Comparison of ENCODE assay signal across 8 cellular contexts in genomic region chr4:1684756-1685603, GRCh38. TPM values are rescaled to one million over a fixed set of nuclear protein-coding genes. Genes with fewer than 3 reads are reported as not detected.
DNase-seq lines count a peak whose midpoint lies in the region; ATAC-seq and TF ChIP-seq lines count a peak whose summit lies in the region.

No MANE protein-coding gene starts in this region.

- H3K36me3 ChIP-seq in left lung: peaks cover 0 to 3% of the 10 kb centered on the region in 2 donors

- H4K5ac ChIP-seq in H9 (ENCODE audit: insufficient read length, low read depth, low read length): no peak overlapping the region

- no peak overlapping the region for H4K91ac ChIP-seq in H9 (ENCODE audit: insufficient read length, low read depth, low read length)

- no peak overlapping the region for H3K9ac ChIP-seq in H9 (ENCODE audit: extremely low read depth, insufficient read length, low read length)

- DNase-seq in AG09309 (ENCODE audit: low read depth) (no peak), H9 (no peak), astrocyte of the cerebellum (ENCODE audit: low read depth) (no peak), left lung (no peak), type B pancreatic cell (ENCODE audit: extremely low spot score, unreplicated experiment) (no peak), GM13976 (ENCODE audit: low spot score) (no peak)

- H2BK15ac ChIP-seq in H9 (ENCODE audit: low read depth, low read length): no peak overlapping the region

- H3K4me3 ChIP-seq in AG09309 (ENCODE audit: control insufficient read depth, low read depth, low read length): peak overlapping the region; percentile 16
- H3K4me3 ChIP-seq in astrocyte of the cerebellum (ENCODE audit: low read depth, low read length): peak overlapping the region; percentile 33
- H3K4me3 ChIP-seq in left lung: peak overlapping the region; percentile 40 to 52

- no peaks in the 10 kb centered on the region for H3K79me1 ChIP-seq in H9 (ENCODE audit: insufficient read depth, low read depth, low read length, poor library complexity, severe bottlenecking)

- no peak overlapping the region for H2AFZ ChIP-seq in H9 (ENCODE audit: low read length)

- no peak overlapping the region for H2AK5ac ChIP-seq in H9 (ENCODE audit: insufficient read length, low read length)

- H4K20me1 ChIP-seq in H9 (ENCODE audit: control insufficient read depth, insufficient read depth, insufficient read length): no peaks in the 10 kb centered on the region

- H3T11ph ChIP-seq in H9 (ENCODE audit: low read length): no peak overlapping the region

- H3K23me2 ChIP-seq in H9 (ENCODE audit: insufficient read length, low read depth, low read length, poor library complexity, severe bottlenecking): peaks cover 2% of the 10 kb centered on the region

- H3K4me1 ChIP-seq in H9 (ENCODE audit: insufficient read depth, low read length) (no peaks in the 10 kb centered on the region), left lung (peaks cover 0 to 21% of the 10 kb centered on the region in 2 donors)

- no peak overlapping the region for H3K23ac ChIP-seq in H9 (ENCODE audit: insufficient read length, low read depth, low read length)

- intact Hi-C loops in left lung (cut with DNase I): no loop called here

- H3K18ac ChIP-seq in H9 (ENCODE audit: insufficient read length, low read depth, low read length): no peak overlapping the region

- peak overlapping the region; percentile 45; the same call in 1 of the 2 replicates for H3K14ac ChIP-seq in H9 (ENCODE audit: insufficient read depth, low read length)

- H3K27ac Mint-ChIP-seq in H9 (no peak overlapping the region), type B pancreatic cell (no peak overlapping the region)

- H3K27me3 ChIP-seq in H9 (ENCODE audit: insufficient read depth, low read length) (peaks cover 7% of the 10 kb centered on the region; the same call in 1 of the 2 replicates), left lung (no peaks in the 10 kb centered on the region)

- no peak overlapping the region for H2BK12ac ChIP-seq in H9 (ENCODE audit: insufficient read length, low read depth, low read length)

- ATAC-seq in left lung: peak; percentile 3
- ATAC-seq in GM19023 (IDR thresholded peaks at IDR 0.05; ENCODE audit: unreplicated experiment): no peak
- no peak for ATAC-seq in HG02678 (IDR thresholded peaks at IDR 0.05; ENCODE audit: unreplicated experiment)

- H4K8ac ChIP-seq in H9 (replicated peaks; ENCODE audit: insufficient read length, low read depth, low read length): no peak overlapping the region

- H3K4me3 Mint-ChIP-seq in H9 (peak overlapping the region; percentile 53 to 73), type B pancreatic cell (peak overlapping the region; percentile 76)

- H3K27ac ChIP-seq in H9 (ENCODE audit: insufficient read length, low read depth, low read length) (no peak overlapping the region), left lung (peak overlapping the region; percentile 29 to 48)

- peaks cover 16% of the 10 kb centered on the region in 2 experiments for H3K4me1 Mint-ChIP-seq in H9
- H3K4me1 Mint-ChIP-seq in type B pancreatic cell (ENCODE audit: unreplicated experiment): peaks cover 14% of the 10 kb centered on the region

- no peak overlapping the region for H2BK5ac ChIP-seq in H9 (ENCODE audit: insufficient read length, low read length)

- H2BK120ac ChIP-seq in H9 (ENCODE audit: low read depth, low read length, poor library complexity, severe bottlenecking): no peak overlapping the region

- no peak overlapping the region for H3K4ac ChIP-seq in H9 (ENCODE audit: low read depth, low read length)

- peak overlapping the region; percentile 40 for H3K4me2 ChIP-seq in H9 (ENCODE audit: insufficient read depth, insufficient read length, low read length)

- no peaks in the 10 kb centered on the region for H3K79me2 ChIP-seq in H9 (ENCODE audit: insufficient read depth, low read length)

- H2BK20ac ChIP-seq in H9 (ENCODE audit: low read depth, low read length, poor library complexity, severe bottlenecking): no peak overlapping the region

- peaks cover 0 to 4% (median 2%) of the 10 kb centered on the region in 3 experiments; a peak in 1 of 7 replicates for H3K36me3 Mint-ChIP-seq in H9 (ENCODE audit: insufficient read depth in 1 of 3, low read depth in 3 of 3)
- H3K36me3 Mint-ChIP-seq in type B pancreatic cell: no peaks in the 10 kb centered on the region

- H3K9me3 Mint-ChIP-seq in H9: peaks cover 2% of the 10 kb centered on the region in 2 experiments; a peak in 1 of 5 replicates
- H3K9me3 Mint-ChIP-seq in type B pancreatic cell: no peaks in the 10 kb centered on the region

- in situ Hi-C loops in astrocyte of the cerebellum (cut with HindIII; ENCODE audit: low sequenced_read_pairs) (no loop called here), GM13976 (cut with MboI; ENCODE audit: low sequenced_read_pairs, unreplicated experiment) (no loop called here)

- H3K27me3 Mint-ChIP-seq in H9 (ENCODE audit: low read depth) (peaks cover 29% of the 10 kb centered on the region), type B pancreatic cell (peaks cover 15% of the 10 kb centered on the region)

- H3K56ac ChIP-seq in H9 (ENCODE audit: insufficient read length, low read depth, low read length): no peak overlapping the region

- TF ChIP-seq CTCF in AG09309 (IDR thresholded peaks at IDR 0.05; ENCODE audit: control insufficient read depth, insufficient read depth, low read depth, low read length, missing control alignments) (no peak), H9 (conservative IDR thresholded peaks at IDR 0.05) (no peak), astrocyte of the cerebellum (IDR thresholded peaks at IDR 0.05; ENCODE audit: low read depth, low read length, missing control alignments) (no peak), left lung (IDR thresholded peaks at IDR 0.05) (no peak), type B pancreatic cell (conservative IDR thresholded peaks at IDR 0.05) (no peak), GM13976 (IDR thresholded peaks at IDR 0.05; ENCODE audit: borderline replicate concordance, control extremely low read depth, extremely low read depth, insufficient read depth, missing control alignments) (no peak)

- no CpG with 5 or more reads among the region's 40 CpGs for WGBS in H9 (ENCODE audit: extremely low coverage, insufficient read length, low lambda C conversion rate)

- H3K9me3 ChIP-seq in H9 (ENCODE audit: control insufficient read depth, low read depth, low read length): no peaks in the 10 kb centered on the region
- no peaks in the 10 kb centered on the region for H3K9me3 ChIP-seq in left lung

RNA-seq across cellular contexts. Expression of gene FAM53A, which starts 0.9 kb away (rescaled TPM):
- 2.3 and 2.4 TPM in 2 replicates for total RNA-seq in H9 (2021)
- 1 to 10 TPM; 1.8 to 1.9 TPM for total RNA-seq in left lung
- total RNA-seq in type B pancreatic cell (ENCODE audit: low replicate concordance): 0.90 and 3.2 TPM in 2 replicates

RNA-seq across cellular contexts. Expression of gene SLBP, which starts 27.1 kb away (rescaled TPM):
- total RNA-seq in H9 (2021) (62.7 and 67.0 TPM in 2 replicates), left lung (10 to 100 TPM; 39.1 to 42.8 TPM), type B pancreatic cell (ENCODE audit: low replicate concordance) (40.2 and 46.0 TPM in 2 replicates)

RNA-seq across cellular contexts. Expression of gene TMEM129, which starts 36.1 kb away (rescaled TPM):
- total RNA-seq in H9 (2021): 27.3 and 30.4 TPM in 2 replicates
- total RNA-seq in left lung: 10 to 100 TPM; 36.8 to 41.1 TPM
- total RNA-seq in type B pancreatic cell (ENCODE audit: low replicate concordance): 38.5 and 41.0 TPM in 2 replicates

RNA-seq across cellular contexts. Expression of gene TACC3, which starts 36.3 kb away (rescaled TPM):
- total RNA-seq in H9 (2021) (150 and 156 TPM in 2 replicates), left lung (10 to 100 TPM; 20.3 to 28.1 TPM), type B pancreatic cell (ENCODE audit: low replicate concordance) (35.9 and 91.4 TPM in 2 replicates)
